In genomic region chr12:130775953-130776856, GRCh38 we compare ENCODE assay signal across 8 cellular contexts.
DNase-seq lines count a peak whose midpoint lies in the region; ATAC-seq, FAIRE-seq and TF ChIP-seq lines count a peak whose summit lies in the region.

No MANE protein-coding gene starts in this region.

- peak overlapping the region; percentile 59 for H3K4me3 Mint-ChIP-seq in activated B cell treated with CpG ODN at 0.5 μM for 24 hours

- ATAC-seq in HG03354 (IDR thresholded peaks at IDR 0.05; ENCODE audit: poor library complexity, severe bottlenecking, unreplicated experiment), result peak; percentile 61
- no peak for ATAC-seq in activated B cell treated with CpG ODN at 0.5 μM for 24 hours (ENCODE audit: low read depth)
- ATAC-seq in HG02623 (IDR thresholded peaks at IDR 0.05; ENCODE audit: unreplicated experiment), result no peak

- WGBS in prostate gland, result 4% methylated on average over 29 of the region's 41 CpGs

- no peaks in the 10 kb centered on the region for H3K9me3 Mint-ChIP-seq in activated B cell treated with CpG ODN at 0.5 μM for 24 hours

- H3K36me3 ChIP-seq in bronchial epithelial cell (ENCODE audit: control insufficient read depth, insufficient read depth, low read length) (no peaks in the 10 kb centered on the region), kidney (ENCODE audit: control insufficient read depth in 1 of 2, insufficient read depth in 2 of 2, low read length in 2 of 2) (no peaks in the 10 kb centered on the region), prostate gland (no peaks in the 10 kb centered on the region)

- H3K9me3 ChIP-seq in kidney (ENCODE audit: control insufficient read depth in 1 of 2, low read length in 2 of 2) (no peaks in the 10 kb centered on the region), prostate gland (no peaks in the 10 kb centered on the region)

- CTCF ChIA-PET in activated B cell treated with CpG ODN at 0.5 μM for 24 hours (lab: Charles Lee), result interaction anchor here (1.3 kb wide), 1 partner anchor 28 kb away, joined by 3 read pairs; no protein-coding TSS in a partner anchor

- H3K27me3 ChIP-seq in bronchial epithelial cell (ENCODE audit: control insufficient read depth, insufficient read depth, low read length) (no peaks in the 10 kb centered on the region), prostate gland (replicated peaks; ENCODE audit: insufficient read depth) (no peaks in the 10 kb centered on the region)

- intact Hi-C loops in activated B cell treated with CpG ODN at 0.5 μM for 24 hours (cut with micrococcal nuclease) (no loop called here), kidney (cut with DNase I) (no loop called here), prostate gland (cut with DNase I) (no loop called here)

- H3K4me3 ChIP-seq in bronchial epithelial cell (ENCODE audit: low read depth, low read length) (no peak overlapping the region), kidney (ENCODE audit: low read length in 2 of 2) (no peak overlapping the region), prostate gland (no peak overlapping the region)

- TF ChIP-seq POLR2A in prostate gland (IDR thresholded peaks at IDR 0.05), result no peak

- no peaks in the 10 kb centered on the region for H3K36me3 Mint-ChIP-seq in activated B cell treated with CpG ODN at 0.5 μM for 24 hours (ENCODE audit: low read depth)

- DNase-seq in COLO668 (lab: John Stamatoyannopoulos, UW; ENCODE audit: unreplicated experiment) (peak; percentile 62), activated B cell treated with CpG ODN at 0.5 μM for 24 hours (no peak), bronchial epithelial cell (ENCODE audit: low read depth) (peak; percentile 76), kidney (peak; percentile 91), prostate gland (ENCODE audit: low spot score) (no peak)
- peak; percentile 55 to 64 for DNase-seq in stimulated activated CD4-positive, alpha-beta T cell treated with anti-CD3 and anti-CD28 coated beads, Interleukin-12 subunit alpha, Interleukin-12 subunit beta, amount 100 ng/mL, for 24 hours (ENCODE audit: low read depth in 2 of 2)

- POLR2A ChIA-PET in activated B cell treated with CpG ODN at 0.5 μM for 24 hours (lab: Charles Lee), result no interaction called here

- H3K4me1 ChIP-seq in kidney (ENCODE audit: control insufficient read depth in 1 of 2, insufficient read depth in 1 of 2, low read depth in 1 of 2, low read length in 2 of 2), result peaks cover 0 to 4% of the 10 kb centered on the region in 2 donors
- no peaks in the 10 kb centered on the region for H3K4me1 ChIP-seq in prostate gland (replicated peaks)

- peaks cover 44% of the 10 kb centered on the region for H3K27me3 Mint-ChIP-seq in activated B cell treated with CpG ODN at 0.5 μM for 24 hours

- peaks cover 5% of the 10 kb centered on the region for H3K4me1 Mint-ChIP-seq in activated B cell treated with CpG ODN at 0.5 μM for 24 hours

- FAIRE-seq in bronchial epithelial cell (lab: Jason Lieb, UNC) (no peak), kidney (lab: Jason Lieb, UNC) (no peak)

- H3K27ac ChIP-seq in kidney (ENCODE audit: low read depth in 2 of 2, low read length in 2 of 2), result no peak overlapping the region
- H3K27ac ChIP-seq in prostate gland, result no peak overlapping the region

- no peak overlapping the region for H3K27ac Mint-ChIP-seq in activated B cell treated with CpG ODN at 0.5 μM for 24 hours

- H3K9ac ChIP-seq in kidney (ENCODE audit: low read length in 2 of 2), result no peak overlapping the region

- TF ChIP-seq CTCF in activated B cell treated with CpG ODN at 0.5 μM for 24 hours (IDR thresholded peaks at IDR 0.05) (no peak), bronchial epithelial cell (IDR thresholded peaks at IDR 0.05; ENCODE audit: insufficient read depth, low read length, severe bottlenecking) (no peak), kidney (IDR thresholded peaks at IDR 0.05; ENCODE audit: borderline replicate concordance, extremely low read depth, insufficient read depth) (no peak), prostate gland (IDR thresholded peaks at IDR 0.05) (no peak)

Comparison
In these comparisons a context has a peak if more than half of its experiments do, and no peak if none do; other contexts are left out.
1. DNase-seq: peak in COLO668 (single experiment), bronchial epithelial cell (single experiment), kidney (single experiment) and stimulated activated CD4-positive, alpha-beta T cell treated with anti-CD3 and anti-CD28 coated beads, Interleukin-12 subunit alpha, Interleukin-12 subunit beta, amount 100 ng/mL, for 24 hours (2 of 2); none in activated B cell treated with CpG ODN at 0.5 μM for 24 hours (single experiment) and prostate gland (single experiment).